ENCODE assay signal across 1 cellular context in genomic region chr15:42077680-42078079, GRCh38.
TF ChIP-seq lines count a peak whose summit lies in the region.

No MANE protein-coding gene starts in this region.

TF ChIP-seq in WTC11, 78 proteins besides CTCF, POLR2A, EP300 and RAD21 (continued from another document):
- TF ChIP-seq E2F1 (CRISPR knock-in tag; IDR thresholded peaks at IDR 0.05) (no peak), ZNF219 (CRISPR knock-in tag; IDR thresholded peaks at IDR 0.05; ENCODE audit: borderline replicate concordance) (no peak), TEAD1 (CRISPR knock-in tag; IDR thresholded peaks at IDR 0.05) (no peak), CDX4 (CRISPR knock-in tag; IDR thresholded peaks at IDR 0.05; ENCODE audit: borderline replicate concordance) (no peak), GTF2I (CRISPR knock-in tag; conservative IDR thresholded peaks at IDR 0.05) (no peak), E2F4 (CRISPR knock-in tag; IDR thresholded peaks at IDR 0.05; ENCODE audit: borderline replicate concordance, low read depth) (no peak), ZNF396 (CRISPR knock-in tag; IDR thresholded peaks at IDR 0.05; ENCODE audit: borderline replicate concordance) (no peak), FOXP1 (CRISPR knock-in tag; IDR thresholded peaks at IDR 0.05; ENCODE audit: borderline replicate concordance) (no peak), SOX15 (CRISPR knock-in tag; IDR thresholded peaks at IDR 0.05) (no peak), ZNF416 (CRISPR knock-in tag; IDR thresholded peaks at IDR 0.05) (no peak), GABPB1 (CRISPR knock-in tag; IDR thresholded peaks at IDR 0.05) (no peak), STAT6 (CRISPR knock-in tag; conservative IDR thresholded peaks at IDR 0.05; ENCODE audit: low read depth) (no peak), NFATC4 (CRISPR knock-in tag; IDR thresholded peaks at IDR 0.05) (no peak), ATF3 (CRISPR knock-in tag; conservative IDR thresholded peaks at IDR 0.05) (no peak), NR1H2 (CRISPR knock-in tag; IDR thresholded peaks at IDR 0.05) (no peak)
